Comparison of ENCODE assay signal across 9 cellular contexts in the genomic region with DNA sequence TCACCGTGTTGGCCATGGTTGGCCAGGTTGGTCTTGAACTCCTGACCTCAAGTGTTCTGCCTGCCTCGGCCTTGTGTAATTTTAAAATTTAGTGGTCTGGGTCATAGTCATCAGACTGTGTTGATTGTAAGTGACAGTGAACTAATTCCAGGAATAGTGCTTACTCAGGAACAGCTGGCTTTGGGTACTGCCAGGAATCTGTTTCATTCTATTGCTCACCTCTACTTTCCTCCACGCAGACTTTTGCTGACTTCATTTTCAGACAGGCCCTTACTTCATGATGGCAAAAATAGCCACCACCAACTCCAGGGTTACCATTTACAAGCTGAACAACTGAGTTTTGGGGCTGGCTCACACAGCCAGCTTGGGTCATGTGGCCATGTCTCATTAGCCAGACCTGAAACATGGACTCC. TPM values are rescaled to one million over a fixed set of nuclear protein-coding genes. Genes with fewer than 3 reads are reported as not detected.
DNase-seq lines count a peak whose midpoint lies in the region; FAIRE-seq and TF ChIP-seq lines count a peak whose summit lies in the region.
"Had no signal": no experiment of that assay in that cellular context is flagged by ENCODE, and none has a peak within 500 bp of the region (broad histone marks: within the 10 kb centered on the region; RNA-seq: fewer than 3 reads in every experiment).

No MANE protein-coding gene starts in this region.

- H3K27me3 ChIP-seq in right atrium auricular region = no peaks in the 10 kb centered on the region

- H3K4me1 ChIP-seq in right atrium auricular region = peaks cover 0 to 90% of the 10 kb centered on the region in 2 donors

- no peaks in the 10 kb centered on the region for H3K36me3 ChIP-seq in right atrium auricular region

- H3K4me3 ChIP-seq in AG09309 (ENCODE audit: control insufficient read depth, low read depth, low read length) (no peak overlapping the region), right atrium auricular region (no peak overlapping the region)

- DNase-seq in AG09309 (ENCODE audit: low read depth) = peak; percentile 37
- no peak for DNase-seq in GM19239 (ENCODE audit: insufficient read length, low spot score)
- DNase-seq in RPMI7951 (ENCODE audit: low read depth) = peak; percentile 31
- DNase-seq in right atrium auricular region (ENCODE audit: low spot score) = no peak
- no peak for DNase-seq in COLO668 (lab: John Stamatoyannopoulos, UW; ENCODE audit: unreplicated experiment)
- DNase-seq in T1000 (lab: John Stamatoyannopoulos, UW) = no peak
- no peak for DNase-seq in cortex of kidney (lab: John Stamatoyannopoulos, UW)
- DNase-seq in NCI-H524 treated with DMSO at 0.1 percent for 48 hours (lab: John Stamatoyannopoulos, UW) = no peak
- DNase-seq: naive B cell had no signal

- TF ChIP-seq CTCF in AG09309 (IDR thresholded peaks at IDR 0.05; ENCODE audit: control insufficient read depth, insufficient read depth, low read depth, low read length, missing control alignments) (no peak), right atrium auricular region (IDR thresholded peaks at IDR 0.05) (no peak)

- peak; percentile 73 for FAIRE-seq in GM19239 (lab: Jason Lieb, UNC)

- peak overlapping the region; percentile 66 to 83 for H3K27ac ChIP-seq in right atrium auricular region

- no peaks in the 10 kb centered on the region for H3K9me3 ChIP-seq in right atrium auricular region

RNA-seq across cellular contexts. Expression of a gene that starts 54.6 kb away (rescaled TPM):
- 6.2 and 10.0 TPM in 2 replicates for total RNA-seq in RPMI7951 (2014; rRNA removed; shearing (Covaris generic))
- total RNA-seq in right atrium auricular region = 10 to 100 TPM; 38.3 to 42.4 TPM

Comparison
In these comparisons a context has a peak if more than half of its experiments do, and no peak if none do; other contexts are left out.
1. DNase-seq: peak in AG09309 (single experiment) and RPMI7951 (single experiment); none in GM19239 (single experiment), right atrium auricular region (single experiment), COLO668 (single experiment), T1000 (single experiment), cortex of kidney (single experiment) and NCI-H524 treated with DMSO at 0.1 percent for 48 hours (single experiment).